Comparison of ENCODE assay signal across 28 cellular contexts in genomic region chr21:36524477-36524876, GRCh38. TPM values are rescaled to one million over a fixed set of nuclear protein-coding genes. Genes with fewer than 3 reads are reported as not detected.
"Had no signal": no experiment of that assay in that cellular context is flagged by ENCODE, and none has a peak within 500 bp of the region (broad histone marks: within the 10 kb centered on the region; RNA-seq: fewer than 3 reads in every experiment).

No MANE protein-coding gene starts in this region.

- ATAC-seq: foreskin keratinocyte; stimulated activated memory B cell treated with anti-CD40 and anti-IgM and Interleukin-4, amounts not matched to agents 10 μg/mL and 1 μg/mL and 100 μg/mL, for 72 hours; stimulated activated naive CD8-positive, alpha-beta T cell treated with anti-CD3 and anti-CD28 coated beads, Interleukin-15, Interleukin-2, amounts not matched to agents 100 U/mL and 50 U/mL, for 24 hours had no signal

- H3K4me1 ChIP-seq: esophagus muscularis mucosa, foreskin keratinocyte, heart right ventricle, parathyroid adenoma, sigmoid colon, tibial nerve, upper lobe of left lung had no signal

- H2AFZ ChIP-seq: parathyroid adenoma had no signal

- H3K9me3 ChIP-seq: esophagus muscularis mucosa, heart right ventricle, sigmoid colon, thoracic aorta, tibial nerve, upper lobe of left lung had no signal

- H3K9ac ChIP-seq: parathyroid adenoma had no signal

- H3K9me3 Mint-ChIP-seq: natural killer cell treated with Interleukin-12 subunit alpha and Interleukin-12 subunit beta and Interleukin-15 and Interleukin-18, amount 100 ng/mL, for 72 hours; neural crest cell had no signal

- H3K27ac Mint-ChIP-seq: immature natural killer cell; memory B cell; natural killer cell treated with Interleukin-12 subunit alpha and Interleukin-12 subunit beta and Interleukin-15 and Interleukin-18, amount 100 ng/mL, for 72 hours; progenitor cell of endocrine pancreas; stimulated activated memory B cell treated with anti-CD40 and anti-IgM and Interleukin-4, amounts not matched to agents 10 μg/mL and 1 μg/mL and 100 μg/mL, for 72 hours had no signal

- H3K27ac ChIP-seq: coronary artery, esophagus muscularis mucosa, foreskin keratinocyte, heart right ventricle, parathyroid adenoma, sigmoid colon, thoracic aorta, tibial nerve, upper lobe of left lung had no signal

- H3K36me3 ChIP-seq: esophagus muscularis mucosa, heart right ventricle, sigmoid colon, thoracic aorta, tibial nerve, upper lobe of left lung had no signal

- H3K4me3 Mint-ChIP-seq: immature natural killer cell; memory B cell; natural killer cell treated with Interleukin-12 subunit alpha and Interleukin-12 subunit beta and Interleukin-15 and Interleukin-18, amount 100 ng/mL, for 72 hours; neural crest cell; stimulated activated memory B cell treated with anti-CD40 and anti-IgM and Interleukin-4, amounts not matched to agents 10 μg/mL and 1 μg/mL and 100 μg/mL, for 72 hours had no signal

- H3K4me1 Mint-ChIP-seq: memory B cell; neural crest cell; stimulated activated memory B cell treated with anti-CD40 and anti-IgM and Interleukin-4, amounts not matched to agents 10 μg/mL and 1 μg/mL and 100 μg/mL, for 72 hours had no signal

- DNase-seq: dermis blood vessel endothelial cell; effector memory CD4-positive, alpha-beta T cell; foreskin keratinocyte; glutamatergic neuron; heart right ventricle; hippocampal formation; immature natural killer cell; islet precursor cell; kidney glomerular epithelial cell; sigmoid colon; stimulated activated CD4-positive, alpha-beta T cell treated with anti-CD3 and anti-CD28 coated beads, Interleukin-2, amount 100 ng/mL, for 24 hours; stimulated activated CD4-positive, alpha-beta T cell treated with anti-CD3 and anti-CD28 coated beads, Interleukin-4, amount 100 ng/mL, for 24 hours; stimulated activated naive CD8-positive, alpha-beta T cell treated with anti-CD3 and anti-CD28 coated beads, Interleukin-15, Interleukin-2, amounts not matched to agents 100 U/mL and 50 U/mL, for 24 hours; upper lobe of left lung had no signal

- H3K27me3 ChIP-seq: upper lobe of left lung had no signal

- H3K4me3 ChIP-seq: coronary artery, esophagus muscularis mucosa, heart right ventricle, lung, sigmoid colon, thoracic aorta, tibial nerve, upper lobe of left lung had no signal

RNA-seq across cellular contexts. Expression of gene CLDN14, which starts 44.6 kb away (rescaled TPM):
- total RNA-seq: esophagus muscularis mucosa; fibroblast of lung; foreskin keratinocyte; heart right ventricle; mononuclear cell; natural killer cell treated with Interleukin-12 subunit alpha and Interleukin-12 subunit beta and Interleukin-15 and Interleukin-18, amount 100 ng/mL, for 72 hours; neural crest cell; progenitor cell of endocrine pancreas; right cardiac atrium; sigmoid colon; thoracic aorta had no signal
- polyA plus RNA-seq: fibroblast of lung, immature natural killer cell, right cardiac atrium had no signal
